Comparison of ENCODE assay signal across 17 cellular contexts in the genomic region with DNA sequence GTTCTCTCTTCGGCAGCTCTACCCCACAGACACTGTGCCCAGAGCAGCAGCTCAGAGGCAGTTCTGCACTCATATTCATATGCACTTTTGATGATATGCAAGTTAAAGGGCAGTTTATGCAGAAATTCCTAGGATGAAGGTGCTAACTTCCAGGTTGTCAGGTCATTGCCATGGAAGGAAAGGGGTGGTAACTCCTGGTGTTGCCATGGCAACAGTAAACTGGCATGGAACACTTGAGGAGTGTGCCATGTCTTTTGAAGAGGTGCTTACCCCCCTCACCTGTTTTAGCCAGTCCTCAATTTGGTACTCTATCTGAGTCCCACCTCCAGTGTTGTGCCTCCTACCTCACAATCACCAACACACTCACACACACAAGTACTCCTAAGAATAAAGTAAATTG.
DNase-seq lines count a peak whose midpoint lies in the region; ATAC-seq, FAIRE-seq and TF ChIP-seq lines count a peak whose summit lies in the region.
"Had no signal": no experiment of that assay in that cellular context is flagged by ENCODE, and none has a peak within 500 bp of the region (broad histone marks: within the 10 kb centered on the region; RNA-seq: fewer than 3 reads in every experiment).

No MANE protein-coding gene starts in this region.

- no peaks in the 10 kb centered on the region for H3K9me3 Mint-ChIP-seq in glutamatergic neuron (ENCODE audit: unreplicated experiment)

- no peak for TF ChIP-seq RAD21 in GM12878 (IDR thresholded peaks at IDR 0.05; ENCODE audit: insufficient read depth, low read depth, low read length)

- RAD21 ChIA-PET in GM12878 (lab: Charles Lee; ENCODE audit: unreplicated experiment) = interaction anchor here (1.3 kb wide), 1 partner anchor 24 kb away, joined by 4 read pairs; no protein-coding TSS in a partner anchor

- H2AFZ ChIP-seq in GM12878 (ENCODE audit: control insufficient read depth, low read depth, low read length) = no peak overlapping the region

- SMC1A ChIA-PET in GM12878 (lab: Charles Lee; ENCODE audit: uncharacterized antibody, unreplicated experiment) = interaction anchor here (0.7 to 1.6 kb wide), 4 partner anchors 24 to 77 kb away, joined by 3 to 4 read pairs (median 3); no protein-coding TSS in a partner anchor

- H3K27ac Mint-ChIP-seq in glutamatergic neuron (ENCODE audit: unreplicated experiment) = no peak overlapping the region
- H3K27ac Mint-ChIP-seq: CD8-positive, alpha-beta memory T cell had no signal

- 20% methylated on average over 1 of the region's 1 CpG for WGBS in GM12878 (ENCODE audit: insufficient coverage, insufficient replicate concordance, low lambda C conversion rate, missing lambda C conversion rate)

- in situ Hi-C loops in GM12878 (cut with MboI) = no loop called here

- peaks cover 13% of the 10 kb centered on the region for H3K4me1 Mint-ChIP-seq in glutamatergic neuron (ENCODE audit: low read depth, unreplicated experiment)
- H3K4me1 Mint-ChIP-seq: CD8-positive, alpha-beta memory T cell had no signal

- CTCF ChIA-PET in GM12878 (lab: Yijun Ruan, JAX) = no interaction called here

- intact Hi-C loops in GM12878 (cut with micrococcal nuclease; ENCODE audit: unreplicated experiment) = loop anchor here (10.0 kb wide), 1 partner anchor 943 kb away; a partner anchor contains a TSS

- peak; percentile 67 for DNase-seq in DMS53 (lab: John Stamatoyannopoulos, UW)
- no peak for DNase-seq in DMS53 treated with DMSO at 0.1 percent for 48 hours (lab: John Stamatoyannopoulos, UW; ENCODE audit: unreplicated experiment)
- DNase-seq in NCI-H748 (lab: John Stamatoyannopoulos, UW; ENCODE audit: unreplicated experiment) = peak; percentile 56
- no peak for DNase-seq in NCI-H748 treated with DMSO at 0.1 percent for 48 hours (lab: John Stamatoyannopoulos, UW)
- no peak for DNase-seq in GM12878 (ENCODE audit: low read depth, low spot score)
- DNase-seq in kidney tubule cell (ENCODE audit: low spot score) = peak; percentile 13
- DNase-seq in glutamatergic neuron = no peak
- no peak for DNase-seq in NOMO-1 treated with dmso at 0.1 percent for 144 hours (lab: John Stamatoyannopoulos, UW; ENCODE audit: unreplicated experiment)
- DNase-seq: 8988T; CD8-positive, alpha-beta memory T cell; MG63; NCI-H2029 treated with DMSO at 0.1 percent for 48 hours; NCI-H226; RPMI8226; SIG-M5 had no signal

- no peaks in the 10 kb centered on the region for H3K36me3 ChIP-seq in GM12878 (ENCODE audit: control insufficient read depth in 2 of 2, insufficient read depth in 2 of 2, low read length in 1 of 2)
- H3K36me3 ChIP-seq: MG63 had no signal

- peaks cover 5% of the 10 kb centered on the region for H3K27me3 Mint-ChIP-seq in glutamatergic neuron (ENCODE audit: unreplicated experiment)
- H3K27me3 Mint-ChIP-seq: CD8-positive, alpha-beta memory T cell had no signal

- no peak for FAIRE-seq in GM12878 (lab: Jason Lieb, UNC)
- FAIRE-seq: GM19239, H54 had no signal

- BruUV-seq in GM12878 (replicated peaks; lab: Mats Ljungman, UMichigan) = no TSS peak

- POLR2A ChIA-PET in GM12878 (lab: Charles Lee) = no interaction called here

- H3K4me3 Mint-ChIP-seq in glutamatergic neuron (ENCODE audit: unreplicated experiment) = no peak overlapping the region
- H3K4me3 Mint-ChIP-seq: CD8-positive, alpha-beta memory T cell had no signal

- H3K27me3 ChIP-seq in GM12878 (replicated peaks in 1 of 2; ENCODE audit: control insufficient read depth in 2 of 2, insufficient read depth in 2 of 2, low read length in 1 of 2) = no peaks in the 10 kb centered on the region
- H3K27me3 ChIP-seq: MG63 had no signal

- H3K4me3 ChIP-seq in GM12878 = no peak overlapping the region
- H3K4me3 ChIP-seq: MG63 had no signal

- peaks cover 7% of the 10 kb centered on the region for H3K36me3 Mint-ChIP-seq in glutamatergic neuron (ENCODE audit: unreplicated experiment)
- H3K36me3 Mint-ChIP-seq: CD8-positive, alpha-beta memory T cell had no signal

- no peaks in the 10 kb centered on the region for H3K79me2 ChIP-seq in GM12878 (ENCODE audit: control insufficient read depth, insufficient read depth, low read length)

- no peak for TF ChIP-seq POLR2A in GM12878 (IDR thresholded peaks at IDR 0.05; ENCODE audit: low read depth, low read length)

- no peak for TF ChIP-seq EP300 in GM12878 (IDR thresholded peaks at IDR 0.05; ENCODE audit: borderline replicate concordance in 1 of 2, control insufficient read depth in 1 of 2, low read depth in 2 of 2, low read length in 2 of 2)

- H3K9me3 ChIP-seq in GM12878 (replicated peaks; ENCODE audit: control insufficient read depth, insufficient read depth, low read length) = no peaks in the 10 kb centered on the region; the same call in 2 of the 3 replicates
- H3K9me3 ChIP-seq: MG63 had no signal

- H3K27ac ChIP-seq in GM12878 (ENCODE audit: control insufficient read depth, insufficient read depth) = no peak overlapping the region

- H4K20me1 ChIP-seq in GM12878 (ENCODE audit: control insufficient read depth, insufficient read depth) = no peaks in the 10 kb centered on the region

- ATAC-seq in GM12878 = no peak

- H3K9ac ChIP-seq in GM12878 (ENCODE audit: control insufficient read depth, insufficient read depth, low read length) = no peak overlapping the region

- TF ChIP-seq CTCF in GM12878 (IDR thresholded peaks at IDR 0.05 in 2 of 3, conservative IDR thresholded peaks at IDR 0.05 in 1 of 3; ENCODE audit: control insufficient read depth in 2 of 3, extremely low read depth in 1 of 3, insufficient read depth in 1 of 3, low read depth in 3 of 3, low read length in 3 of 3) = no peak
- no peak for TF ChIP-seq CTCF in glutamatergic neuron (IDR thresholded peaks at IDR 0.05; ENCODE audit: partially characterized antibody, unreplicated experiment)

- H3K4me2 ChIP-seq in GM12878 (ENCODE audit: control insufficient read depth, insufficient read depth) = no peak overlapping the region

- H3K4me1 ChIP-seq in GM12878 (ENCODE audit: control insufficient read depth, insufficient read depth, low read length) = peaks cover 9% of the 10 kb centered on the region

TF ChIP-seq in GM12878, 131 proteins besides CTCF, POLR2A, EP300 and RAD21:
- TF ChIP-seq HDAC6 (IDR thresholded peaks at IDR 0.05; ENCODE audit: unreplicated experiment) (no peak), BMI1 (IDR thresholded peaks at IDR 0.05; ENCODE audit: borderline replicate concordance) (peak; percentile 63; the same call in 1 of the 2 replicates)

Comparison
In these comparisons a context has a peak if more than half of its experiments do, and no peak if none do; other contexts are left out.
1. DNase-seq: peak in DMS53 (single experiment), NCI-H748 (single experiment) and kidney tubule cell (single experiment); none in DMS53 treated with DMSO at 0.1 percent for 48 hours (single experiment), NCI-H748 treated with DMSO at 0.1 percent for 48 hours (single experiment), GM12878 (single experiment), glutamatergic neuron (single experiment) and NOMO-1 treated with dmso at 0.1 percent for 144 hours (single experiment).